14 cellular contexts compared by ENCODE assay signal in genomic region chr22:26893034-26893710, GRCh38.
DNase-seq lines count a peak whose midpoint lies in the region; ATAC-seq and TF ChIP-seq lines count a peak whose summit lies in the region.
"Had no signal": no experiment of that assay in that cellular context is flagged by ENCODE, and none has a peak within 500 bp of the region (broad histone marks: within the 10 kb centered on the region; RNA-seq: fewer than 3 reads in every experiment).

No MANE protein-coding gene starts in this region.

- H3K4me1 Mint-ChIP-seq in type B pancreatic cell (ENCODE audit: unreplicated experiment) = peaks cover 32% of the 10 kb centered on the region
- H3K4me1 Mint-ChIP-seq: natural killer cell had no signal

- H3K27ac Mint-ChIP-seq in type B pancreatic cell = no peak overlapping the region
- H3K27ac Mint-ChIP-seq: activated T-helper 17 cell treated with anti-CD3 and anti-CD28 coated beads, Interleukin-2, amount 50 U/mL, for 72 hours; natural killer cell had no signal

- 30 to 60% methylated on average over 7 to 8 of the region's 16 CpGs for WGBS in gastroesophageal sphincter (ENCODE audit: low coverage in 1 of 2), 2 donors

- H3K4me3 ChIP-seq in gastroesophageal sphincter = no peak overlapping the region
- H3K4me3 ChIP-seq: cardiac muscle cell had no signal

- TF ChIP-seq POLR2A in gastroesophageal sphincter (IDR thresholded peaks at IDR 0.05) = no peak

- H3K4me3 Mint-ChIP-seq in type B pancreatic cell = no peak overlapping the region
- H3K4me3 Mint-ChIP-seq: activated T-helper 17 cell treated with anti-CD3 and anti-CD28 coated beads, Interleukin-2, amount 50 U/mL, for 72 hours; natural killer cell had no signal

- DNase-seq in NCI-H2107 treated with DMSO at 0.1 percent for 48 hours (lab: John Stamatoyannopoulos, UW; ENCODE audit: unreplicated experiment) (peak; percentile 31), NCI-H2107 (lab: John Stamatoyannopoulos, UW) (no peak), NCI-H2227 treated with DMSO at 0.1 percent for 48 hours (lab: John Stamatoyannopoulos, UW) (peak; percentile 72), type B pancreatic cell (ENCODE audit: extremely low spot score, unreplicated experiment) (peak; percentile 27), T1000 (lab: John Stamatoyannopoulos, UW) (no peak)
- DNase-seq: natural killer cell, NCI-H226, Right ventricle myocardium superior had no signal

- peaks cover 38% of the 10 kb centered on the region for H3K27me3 Mint-ChIP-seq in type B pancreatic cell

- no peak for TF ChIP-seq EP300 in gastroesophageal sphincter (IDR thresholded peaks at IDR 0.05)

- peaks cover 0 to 38% (median 8%) of the 10 kb centered on the region in 3 donors for H3K4me1 ChIP-seq in gastroesophageal sphincter

- peak; percentile 31 for ATAC-seq in gastroesophageal sphincter
- ATAC-seq in GM19328 (IDR thresholded peaks at IDR 0.05; ENCODE audit: unreplicated experiment) = no peak
- ATAC-seq in HG03139 (IDR thresholded peaks at IDR 0.05; ENCODE audit: unreplicated experiment) = no peak
- ATAC-seq: activated T-helper 17 cell treated with anti-CD3 and anti-CD28 coated beads, Interleukin-2, amount 50 U/mL, for 72 hours; natural killer cell had no signal

- no peaks in the 10 kb centered on the region for H3K27me3 ChIP-seq in gastroesophageal sphincter
- H3K27me3 ChIP-seq: cardiac muscle cell had no signal

- no peaks in the 10 kb centered on the region for H3K9me3 Mint-ChIP-seq in type B pancreatic cell
- H3K9me3 Mint-ChIP-seq: natural killer cell had no signal

- no peaks in the 10 kb centered on the region for H3K9me3 ChIP-seq in gastroesophageal sphincter

- H3K36me3 ChIP-seq in gastroesophageal sphincter = no peaks in the 10 kb centered on the region
- H3K36me3 ChIP-seq: cardiac muscle cell had no signal

- H3K27ac ChIP-seq in gastroesophageal sphincter = peak overlapping the region; percentile 69 to 81 (median 80)
- H3K27ac ChIP-seq: 22Rv1, cardiac muscle cell had no signal

- TF ChIP-seq CTCF in gastroesophageal sphincter (IDR thresholded peaks at IDR 0.05) (no peak), type B pancreatic cell (conservative IDR thresholded peaks at IDR 0.05) (no peak)

- H3K36me3 Mint-ChIP-seq in type B pancreatic cell = no peaks in the 10 kb centered on the region
- H3K36me3 Mint-ChIP-seq: natural killer cell had no signal

Comparison
In these comparisons a context has a peak if more than half of its experiments do, and no peak if none do; other contexts are left out.
1. DNase-seq: peak in NCI-H2107 treated with DMSO at 0.1 percent for 48 hours (single experiment), NCI-H2227 treated with DMSO at 0.1 percent for 48 hours (single experiment) and type B pancreatic cell (single experiment); none in NCI-H2107 (single experiment) and T1000 (single experiment).